8 cellular contexts compared by ENCODE assay signal in genomic region chr3:107846282-107846852, GRCh38.
DNase-seq lines count a peak whose midpoint lies in the region; ATAC-seq and TF ChIP-seq lines count a peak whose summit lies in the region.

No MANE protein-coding gene starts in this region.

- TF ChIP-seq CTCF in HEK293 (tag by site-specific recombination; IDR thresholded peaks at IDR 0.05) (no peak), coronary artery (IDR thresholded peaks at IDR 0.05) (peak; percentile 42)

- peak; percentile 97 for ATAC-seq in left lobe of liver

- H3K4me3 ChIP-seq in HEK293 (ENCODE audit: low read depth, low read length) (no peak overlapping the region), coronary artery (no peak overlapping the region)

- CTCF ChIA-PET in HEK293 (lab: Yijun Ruan, JAX) = interaction anchor here (0.7 to 1.5 kb wide), 3 partner anchors 9 to 170 kb away, joined by 3 to 6 read pairs (median 5); no protein-coding TSS in a partner anchor

- DNase-seq in Ammon's horn (ENCODE audit: low spot score) (peak; percentile 74), SKM-1 (lab: John Stamatoyannopoulos, UW; ENCODE audit: unreplicated experiment) (peak; percentile 14), coronary artery (ENCODE audit: low spot score) (no peak), left lobe of liver (ENCODE audit: low spot score) (peak; percentile 59), NCI-H2171 treated with DMSO at 0.1 percent for 48 hours (lab: John Stamatoyannopoulos, UW) (no peak)
- DNase-seq in stimulated activated CD8-positive, alpha-beta memory T cell treated with anti-CD3 and anti-CD28 coated beads, Interleukin-2, amount 100 ng/mL, for 48 hours (ENCODE audit: low read depth in 2 of 2) = peak; percentile 3 to 22
- no peak for DNase-seq in stimulated activated naive CD4-positive, alpha-beta T cell treated with Interleukin-2 at 50 U/mL for 16 hours (lab: John Stamatoyannopoulos, UW)

- H3K27ac ChIP-seq in HEK293 (ENCODE audit: extremely low read depth, low read depth, low read length) (no peak overlapping the region), coronary artery (no peak overlapping the region)

- H3K9me3 ChIP-seq in HEK293 (ENCODE audit: control insufficient read depth, insufficient read depth, low read depth, low read length) = no peaks in the 10 kb centered on the region

- POLR2A ChIA-PET in HEK293 (lab: Yijun Ruan, JAX) = no interaction called here

- no peaks in the 10 kb centered on the region for H3K36me3 ChIP-seq in HEK293 (ENCODE audit: control insufficient read depth in 2 of 2, insufficient read depth in 1 of 2, low read length in 2 of 2)

- no peaks in the 10 kb centered on the region for H3K4me1 ChIP-seq in HEK293 (ENCODE audit: control insufficient read depth, insufficient read depth, low read length)

TF ChIP-seq in HEK293, 187 proteins besides CTCF, POLR2A, EP300 and RAD21:
- TF ChIP-seq ZNF549 (tag by site-specific recombination; IDR thresholded peaks at IDR 0.05) (no peak), ZNF521 (tag by site-specific recombination; IDR thresholded peaks at IDR 0.05) (no peak), ZNF2 (tag by site-specific recombination; IDR thresholded peaks at IDR 0.05) (no peak), PRDM2 (tag by site-specific recombination; IDR thresholded peaks at IDR 0.05; ENCODE audit: borderline replicate concordance) (no peak), IKZF3 (tag by site-specific recombination; IDR thresholded peaks at IDR 0.05) (peak; percentile 62; the same call in 1 of the 2 replicates), ZNF324 (tag by site-specific recombination; IDR thresholded peaks at IDR 0.05) (no peak), RBAK (tag by site-specific recombination; IDR thresholded peaks at IDR 0.05) (no peak), ZNF654 (tag by site-specific recombination; IDR thresholded peaks at IDR 0.05; ENCODE audit: low read depth) (peak; percentile 40), ZNF704 (tag by site-specific recombination; IDR thresholded peaks at IDR 0.05) (no peak), ZFP3 (tag by site-specific recombination; IDR thresholded peaks at IDR 0.05; ENCODE audit: low read depth) (no peak), ZNF426 (tag by site-specific recombination; IDR thresholded peaks at IDR 0.05) (no peak), SCRT1 (tag by site-specific recombination; IDR thresholded peaks at IDR 0.05; ENCODE audit: borderline replicate concordance) (no peak), ZNF621 (tag by site-specific recombination; IDR thresholded peaks at IDR 0.05) (no peak), ZNF239 (tag by site-specific recombination; IDR thresholded peaks at IDR 0.05) (no peak), ZNF341 (tag by site-specific recombination; IDR thresholded peaks at IDR 0.05; ENCODE audit: low read depth) (peak; percentile 58; the same call in 1 of the 2 replicates), PRDM1 (tag by site-specific recombination; IDR thresholded peaks at IDR 0.05) (peak; percentile 47; the same call in 1 of the 2 replicates), ZFHX2 (tag by site-specific recombination; conservative IDR thresholded peaks at IDR 0.05) (no peak), ZBTB10 (tag by site-specific recombination; IDR thresholded peaks at IDR 0.05) (no peak)

Comparison
In these comparisons a context has a peak if more than half of its experiments do, and no peak if none do; other contexts are left out.
1. DNase-seq: peak in Ammon's horn (single experiment), SKM-1 (single experiment), left lobe of liver (single experiment) and stimulated activated CD8-positive, alpha-beta memory T cell treated with anti-CD3 and anti-CD28 coated beads, Interleukin-2, amount 100 ng/mL, for 48 hours (2 of 2); none in coronary artery (single experiment), stimulated activated naive CD4-positive, alpha-beta T cell treated with Interleukin-2 at 50 U/mL for 16 hours (single experiment) and NCI-H2171 treated with DMSO at 0.1 percent for 48 hours (single experiment).